Comparison of ENCODE assay signal across 12 cellular contexts in the genomic region with DNA sequence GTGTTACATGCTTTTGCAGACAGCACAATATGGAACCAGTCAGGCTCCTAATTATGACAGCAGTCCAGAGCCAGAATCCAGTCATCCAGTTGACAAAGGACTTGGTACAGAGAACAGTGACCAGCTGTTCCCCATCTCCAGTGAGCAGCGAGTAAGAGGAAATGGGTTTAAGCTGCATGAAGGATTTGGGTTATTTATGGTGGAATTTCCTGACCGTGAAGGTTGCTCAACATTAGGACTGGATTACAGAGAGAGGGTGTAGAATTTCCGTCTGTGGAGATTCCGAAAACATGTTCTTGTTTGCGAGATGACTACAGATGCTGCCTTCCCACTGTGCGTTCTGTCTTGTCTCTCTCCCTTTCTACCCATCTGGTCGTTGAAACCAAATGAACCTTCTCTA. TPM values are rescaled to one million over a fixed set of nuclear protein-coding genes. Genes with fewer than 3 reads are reported as not detected.
DNase-seq lines count a peak whose midpoint lies in the region; ATAC-seq, FAIRE-seq and TF ChIP-seq lines count a peak whose summit lies in the region.
"Had no signal": no experiment of that assay in that cellular context is flagged by ENCODE, and none has a peak within 500 bp of the region (broad histone marks: within the 10 kb centered on the region; RNA-seq: fewer than 3 reads in every experiment).

No MANE protein-coding gene starts in this region.

- H3K27me3 ChIP-seq in liver (ENCODE audit: control insufficient read depth in 4 of 4, insufficient read depth in 4 of 4, low read length in 3 of 4) (peaks cover 0 to 5% (median 0%) of the 10 kb centered on the region in 4 donors), HepG2 (ENCODE audit: control insufficient read depth in 1 of 2, insufficient read depth in 2 of 2, low read length in 2 of 2) (peaks cover 0 to 2% of the 10 kb centered on the region in 2 experiments; a peak in 1 of 5 replicates), adipocyte (replicated peaks; ENCODE audit: control insufficient read depth, insufficient read depth, low read length) (peaks cover 46% of the 10 kb centered on the region), aorta (ENCODE audit: control insufficient read depth in 1 of 2, insufficient read depth in 2 of 2, low read length in 1 of 2) (peaks cover 0 to 2% of the 10 kb centered on the region in 2 donors)

- H3K4me3 ChIP-seq in liver (ENCODE audit: low read depth in 1 of 3, low read length in 3 of 3) (no peak overlapping the region), HepG2 (replicated peaks in 1 of 3; ENCODE audit: insufficient read depth in 1 of 3, low read depth in 2 of 3, low read length in 3 of 3) (no peak overlapping the region), adipocyte (ENCODE audit: low read length) (no peak overlapping the region), aorta (ENCODE audit: low read length in 2 of 2) (no peak overlapping the region)

- 50% methylated on average over 7 of the region's 7 CpGs for WGBS in liver
- 10% methylated on average over 7 of the region's 7 CpGs for WGBS in HepG2 (ENCODE audit: low lambda C conversion rate)
- 2 to 9% methylated on average over 7 of the region's 7 CpGs for WGBS in aorta, 2 donors

- H3K4me2 ChIP-seq in HepG2 (ENCODE audit: low read depth, low read length) = no peak overlapping the region

- no peak for ATAC-seq in HepG2
- ATAC-seq in aorta (ENCODE audit: low FRiP score) = peak; percentile 33
- ATAC-seq in activated T-cell treated with anti-CD3 and anti-CD28 coated beads, Interleukin-2, amount 50 U/mL, for 4 hours = no peak
- ATAC-seq: left colon; stimulated activated naive CD8-positive, alpha-beta T cell treated with anti-CD3 and anti-CD28 coated beads, Interleukin-15, Interleukin-2, amounts not matched to agents 100 U/mL and 50 U/mL, for 24 hours had no signal

- no peaks in the 10 kb centered on the region for H3K9me3 ChIP-seq in liver (ENCODE audit: control insufficient read depth in 4 of 4, low read length in 3 of 4)
- H3K9me3 ChIP-seq in HepG2 (ENCODE audit: low read length) = no peaks in the 10 kb centered on the region
- H3K9me3 ChIP-seq in adipocyte (ENCODE audit: control insufficient read depth, low read length) = no peaks in the 10 kb centered on the region
- H3K9me3 ChIP-seq in aorta (ENCODE audit: control insufficient read depth, low read length) = no peaks in the 10 kb centered on the region

- TF ChIP-seq CTCF in liver (IDR thresholded peaks at IDR 0.05; ENCODE audit: low read depth, low read length, missing input control) (no peak), HepG2 (CRISPR knock-in tag; IDR thresholded peaks at IDR 0.05) (no peak)

- FAIRE-seq in HepG2 (lab: Jason Lieb, UNC) = no peak

- no peak for TF ChIP-seq EP300 in HepG2 (IDR thresholded peaks at IDR 0.05; ENCODE audit: low read depth in 2 of 2, low read length in 2 of 2)
- no peak for TF ChIP-seq EP300 in HepG2 (CRISPR knock-in tag; IDR thresholded peaks at IDR 0.05; ENCODE audit: borderline replicate concordance)

- CTCF ChIA-PET in HepG2 (lab: Yijun Ruan, JAX; ENCODE audit: low intra/inter-chr PET ratio, low total read pairs) = no interaction called here

- TF ChIP-seq POLR2A in HepG2 (IDR thresholded peaks at IDR 0.05; ENCODE audit: insufficient read depth in 1 of 2, low read depth in 2 of 2, low read length in 2 of 2) = no peak

- H3K4me1 ChIP-seq in liver (ENCODE audit: control insufficient read depth in 4 of 4, insufficient read depth in 4 of 4, low read length in 3 of 4) (no peaks in the 10 kb centered on the region), HepG2 (ENCODE audit: insufficient read depth, low read length) (no peaks in the 10 kb centered on the region), adipocyte (ENCODE audit: control insufficient read depth, insufficient read depth, low read length) (peaks cover 11% of the 10 kb centered on the region), aorta (ENCODE audit: control insufficient read depth in 1 of 2, insufficient read depth in 2 of 2, low read length in 2 of 2) (peaks cover 0 to 2% of the 10 kb centered on the region in 2 donors)

- H3K79me2 ChIP-seq in HepG2 (ENCODE audit: insufficient read depth, low read length) = no peaks in the 10 kb centered on the region

- peaks cover 2% of the 10 kb centered on the region for H3K27me3 Mint-ChIP-seq in activated T-cell treated with anti-CD3 and anti-CD28 coated beads, Interleukin-2, amount 50 U/mL, for 4 hours (ENCODE audit: low read depth)
- H3K27me3 Mint-ChIP-seq: activated naive CD8-positive, alpha-beta T cell had no signal

- H3K27ac ChIP-seq in liver (ENCODE audit: low read depth in 1 of 2, low read length in 2 of 2) (peak overlapping the region in 1 of 2 donors; percentile 31), HepG2 (ENCODE audit: extremely low read length, insufficient read depth, low read length) (no peak overlapping the region), aorta (ENCODE audit: low read depth in 1 of 2, low read length in 2 of 2) (no peak overlapping the region)

- no peaks in the 10 kb centered on the region for H3K36me3 ChIP-seq in liver (ENCODE audit: control insufficient read depth in 4 of 4, insufficient read depth in 3 of 4, low read depth in 1 of 4, low read length in 3 of 4)
- no peaks in the 10 kb centered on the region for H3K36me3 ChIP-seq in HepG2 (replicated peaks in 1 of 2; ENCODE audit: control insufficient read depth in 1 of 2, insufficient read depth in 2 of 2, low read length in 2 of 2)
- no peaks in the 10 kb centered on the region for H3K36me3 ChIP-seq in adipocyte (ENCODE audit: control insufficient read depth, insufficient read depth, low read length, severe bottlenecking)
- no peaks in the 10 kb centered on the region for H3K36me3 ChIP-seq in aorta (ENCODE audit: control insufficient read depth in 1 of 2, insufficient read depth in 2 of 2, low read length in 1 of 2)

- no peak overlapping the region for H2AFZ ChIP-seq in HepG2 (ENCODE audit: low read length)

- TF ChIP-seq RAD21 in liver (IDR thresholded peaks at IDR 0.05) (no peak), HepG2 (CRISPR knock-in tag; IDR thresholded peaks at IDR 0.05) (no peak)

- POLR2A ChIA-PET in HepG2 (lab: Yijun Ruan, JAX) = no interaction called here

- intact Hi-C loops in HepG2 (cut with micrococcal nuclease; ENCODE audit: unreplicated experiment) (no loop called here), aorta (cut with DNase I) (no loop called here)

- H3K9ac ChIP-seq in liver (ENCODE audit: low read depth in 1 of 2, low read length in 2 of 2) (no peak overlapping the region), HepG2 (ENCODE audit: insufficient read depth, low read depth, low read length) (no peak overlapping the region), adipocyte (ENCODE audit: low read length) (no peak overlapping the region)

- peaks cover 1% of the 10 kb centered on the region for H3K4me1 Mint-ChIP-seq in activated T-cell treated with anti-CD3 and anti-CD28 coated beads, Interleukin-2, amount 50 U/mL, for 4 hours (ENCODE audit: low read depth)

- H4K20me1 ChIP-seq in HepG2 (ENCODE audit: insufficient read depth, low read length) = no peaks in the 10 kb centered on the region

- DNase-seq in HepG2 (ENCODE audit: low spot score) (no peak), adipocyte (ENCODE audit: low read depth) (peak; percentile 96), left kidney (ENCODE audit: low read depth, low spot score) (peak; percentile 95), aorta (no peak), NCI-H69 (lab: John Stamatoyannopoulos, UW) (no peak), AML-193 (lab: John Stamatoyannopoulos, UW) (no peak)
- DNase-seq in activated T-cell treated with anti-CD3 and anti-CD28 coated beads, Interleukin-2, amount 50 U/mL, for 4 hours = no peak
- DNase-seq: activated CD4-positive, CD25-positive, alpha-beta regulatory T cell treated with anti-CD3 and anti-CD28 coated beads, Interleukin-2, amount 50 U/mL, for 72 hours; left colon; stimulated activated naive CD8-positive, alpha-beta T cell treated with anti-CD3 and anti-CD28 coated beads, Interleukin-15, Interleukin-2, amounts not matched to agents 100 U/mL and 50 U/mL, for 24 hours had no signal

- in situ Hi-C loops in HepG2 (cut with HindIII; ENCODE audit: extremely low pct_ligation_motif_present, low pct_unique_long_range_greater_than_20kb) = no loop called here

- peaks cover 4% of the 10 kb centered on the region for H3K36me3 Mint-ChIP-seq in activated T-cell treated with anti-CD3 and anti-CD28 coated beads, Interleukin-2, amount 50 U/mL, for 4 hours (ENCODE audit: insufficient read depth)
- H3K36me3 Mint-ChIP-seq: activated naive CD8-positive, alpha-beta T cell had no signal

- no peaks in the 10 kb centered on the region for H3K9me3 Mint-ChIP-seq in activated T-cell treated with anti-CD3 and anti-CD28 coated beads, Interleukin-2, amount 50 U/mL, for 4 hours

- H3K4me3 Mint-ChIP-seq in activated T-cell treated with anti-CD3 and anti-CD28 coated beads, Interleukin-2, amount 50 U/mL, for 4 hours = no peak overlapping the region
- H3K4me3 Mint-ChIP-seq: activated naive CD8-positive, alpha-beta T cell had no signal

- no TSS peak for BruUV-seq in HepG2 (replicated peaks; lab: Mats Ljungman, UMichigan)

RNA-seq across cellular contexts. Expression of gene SGPP2, which starts 24.5 kb away (rescaled TPM):
- total RNA-seq in liver = under 1 TPM in 1 of 2 donors, not detected in 1; 0.33 TPM
- under 1 TPM; 0.16 to 0.31 TPM for polyA plus RNA-seq in liver
- not detected in 2 replicates for total RNA-seq in HepG2 (2016; rRNA removed; fragmentation: Illumina TruSeq; extraction: Trizol)
- total RNA-seq in HepG2 (2016; cell fraction: cytosol; rRNA removed; fragmentation: Illumina TruSeq; extraction: Trizol; ENCODE audit: low read depth) = not detected in 2 replicates
- total RNA-seq in HepG2 (2016; cell fraction: insoluble cytoplasmic fraction; rRNA removed; fragmentation: Illumina TruSeq; extraction: Trizol) = not detected in 2 replicates
- total RNA-seq in HepG2 (2016; cell fraction: membrane; rRNA removed; fragmentation: Illumina TruSeq; extraction: Trizol) = not detected in 2 replicates
- not detected in 2 replicates for total RNA-seq in HepG2 (2016; cell fraction: nucleus; rRNA removed; fragmentation: Illumina TruSeq; extraction: Trizol)
- not detected in 2 replicates for polyA plus RNA-seq in HepG2 (2011; rRNA removed)
- polyA plus RNA-seq in HepG2 (2011; cell fraction: cytosol; rRNA removed) = 0.01 TPM in 1 of 2 replicates, not detected in the other
- polyA plus RNA-seq in HepG2 (2011; cell fraction: nucleus; rRNA removed) = not detected in 2 replicates
- 0.08 and 0.21 TPM in 2 replicates for polyA plus RNA-seq in HepG2 (2012)
- polyA plus RNA-seq in HepG2 (2016; cell fraction: cytosol; fragmentation: Illumina TruSeq; extraction: Trizol; ENCODE audit: low read depth) = not detected in 2 replicates
- not detected in 2 replicates for polyA plus RNA-seq in HepG2 (2016; cell fraction: insoluble cytoplasmic fraction; fragmentation: Illumina TruSeq; extraction: Trizol; ENCODE audit: low read depth)
- not detected in 2 replicates for polyA plus RNA-seq in HepG2 (2016; cell fraction: membrane; fragmentation: Illumina TruSeq; extraction: Trizol; ENCODE audit: low read depth)
- polyA plus RNA-seq in HepG2 (2016; cell fraction: nucleus; fragmentation: Illumina TruSeq; extraction: Trizol; ENCODE audit: insufficient read depth, low read depth) = not detected in 2 replicates
- 0.14 TPM in 1 of 2 replicates, not detected in the other for polyA minus RNA-seq in HepG2 (2011; rRNA and poly(A)+ RNA removed; ENCODE audit: low replicate concordance)
- polyA minus RNA-seq in HepG2 (2011; cell fraction: cytosol; rRNA and poly(A)+ RNA removed) = not detected in 2 replicates
- polyA minus RNA-seq in HepG2 (2011; cell fraction: nucleus; rRNA and poly(A)+ RNA removed) = not detected in 2 replicates
- total RNA-seq in aorta = under 1 TPM in 1 of 2 donors, not detected in 1; 0.54 TPM
- polyA plus RNA-seq in aorta = 1 to 10 TPM in 1 of 2 donors, under 1 TPM in 1; 0.10 to 1.6 TPM
- 10 to 100 TPM in 1 of 3 donors, 1 to 10 TPM in 2; 7.2 to 13.2 (median 7.4) TPM for total RNA-seq in activated T-cell treated with anti-CD3 and anti-CD28 coated beads, Interleukin-2, amount 50 U/mL, for 4 hours

Comparison
In these comparisons a context has a peak if more than half of its experiments do, and no peak if none do; other contexts are left out.
1. DNase-seq: peak in adipocyte (single experiment) and left kidney (single experiment); none in HepG2 (single experiment), aorta (0 of 2), activated T-cell treated with anti-CD3 and anti-CD28 coated beads, Interleukin-2, amount 50 U/mL, for 4 hours (single experiment), NCI-H69 (single experiment) and AML-193 (0 of 2).